ENCODE assay signal across 13 cellular contexts in genomic region chr9:114043660-114044059, GRCh38. TPM values are rescaled to one million over a fixed set of nuclear protein-coding genes. Genes with fewer than 3 reads are reported as not detected.
"Had no signal": no experiment of that assay in that cellular context is flagged by ENCODE, and none has a peak within 500 bp of the region (broad histone marks: within the 10 kb centered on the region; RNA-seq: fewer than 3 reads in every experiment).

No MANE protein-coding gene starts in this region.

RNA-seq across cellular contexts. Expression of gene AMBP, which starts 34.4 kb away (rescaled TPM):
- total RNA-seq: kidney epithelial cell; left ventricle myocardium inferior; left ventricle myocardium superior; lower leg skin; lung microvascular endothelial cell; mammary epithelial cell; mesenteric fat pad; mononuclear cell; naive thymus-derived CD4-positive, alpha-beta T cell; naive thymus-derived CD8-positive, alpha-beta T cell had no signal
- polyA plus RNA-seq: immature natural killer cell; keratinocyte; mammary epithelial cell; naive thymus-derived CD4-positive, alpha-beta T cell; naive thymus-derived CD8-positive, alpha-beta T cell had no signal

RNA-seq across cellular contexts. Expression of gene KIF12, which starts 55.4 kb away (rescaled TPM):
- total RNA-seq: left ventricle myocardium inferior; left ventricle myocardium superior; lung microvascular endothelial cell; mononuclear cell; myocyte; naive thymus-derived CD4-positive, alpha-beta T cell; naive thymus-derived CD8-positive, alpha-beta T cell had no signal
- polyA plus RNA-seq: immature natural killer cell; naive thymus-derived CD4-positive, alpha-beta T cell; naive thymus-derived CD8-positive, alpha-beta T cell had no signal
